Comparison of ENCODE assay signal across 27 cellular contexts in the genomic region with DNA sequence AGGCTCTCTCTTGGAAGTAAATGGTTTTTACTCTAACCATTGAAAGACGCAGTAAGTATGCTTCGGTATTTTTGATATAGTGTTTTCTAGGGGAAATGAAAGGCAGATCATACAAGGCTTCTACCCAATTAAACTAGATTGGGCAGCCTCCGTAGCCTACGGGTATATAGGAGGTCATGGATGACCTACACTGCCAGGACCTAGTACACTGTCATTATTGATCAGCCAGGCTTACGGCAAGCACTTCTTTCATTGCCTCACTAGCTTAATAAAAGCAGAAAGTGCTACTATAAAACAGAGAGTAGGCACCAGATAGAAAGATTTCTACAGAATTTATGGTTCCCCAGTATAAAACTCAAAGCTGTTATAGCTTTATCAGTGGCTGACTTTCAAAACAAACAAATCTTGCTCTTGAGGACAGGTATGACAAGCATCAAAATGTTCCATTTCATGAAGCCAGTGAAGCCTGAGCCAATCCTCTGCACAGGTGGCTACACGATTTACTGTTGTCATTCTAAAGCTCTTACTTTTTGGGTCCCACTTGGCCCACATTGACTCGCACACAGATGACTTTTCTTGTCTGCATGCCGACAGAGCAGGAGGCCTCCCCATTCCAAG.
"Had no signal": no experiment of that assay in that cellular context is flagged by ENCODE, and none has a peak within 500 bp of the region (broad histone marks: within the 10 kb centered on the region; RNA-seq: fewer than 3 reads in every experiment).

No MANE protein-coding gene starts in this region.

- H3K36me3 Mint-ChIP-seq: activated naive CD4-positive, alpha-beta T cell treated with anti-CD3 and anti-CD28 coated beads, Interleukin-2, amount 50 U/mL, for 24 hours; immature natural killer cell; type B pancreatic cell had no signal

- H3K27me3 ChIP-seq: breast epithelium, esophagus muscularis mucosa, foreskin keratinocyte, heart left ventricle, neutrophil, vagina had no signal

- DNase-seq: activated B cell treated with CpG ODN at 0.5 μM for 24 hours; activated CD4-positive, alpha-beta T cell treated with anti-CD3 and anti-CD28 coated beads, Interleukin-2, amount 50 U/mL, for 1 hour; activated CD8-positive, alpha-beta T cell treated with anti-CD3 and anti-CD28 coated beads for 36 hours; activated naive CD8-positive, alpha-beta T cell treated with anti-CD3 and anti-CD28 coated beads, Interleukin-2, amount 50 U/mL, for 24 hours; activated T-cell treated with anti-CD3 and anti-CD28 coated beads, Interleukin-2, amount 50 U/mL, for 48 hours; amygdala; foreskin keratinocyte; heart left ventricle; hypothalamus; immature natural killer cell; kidney; stimulated activated CD4-positive, alpha-beta T cell treated with anti-CD3 and anti-CD28 coated beads, Interleukin-12 subunit alpha, Interleukin-12 subunit beta, amount 100 ng/mL, for 4 hours; stimulated activated CD4-positive, alpha-beta T cell treated with anti-CD3 and anti-CD28 coated beads, Interleukin-4, amount 100 ng/mL, for 1 hour had no signal

- H3K27ac ChIP-seq: breast epithelium, esophagus muscularis mucosa, foreskin keratinocyte, heart left ventricle, neutrophil, skin epidermis, thoracic aorta, vagina had no signal

- H3K4me1 ChIP-seq: breast epithelium, esophagus muscularis mucosa, heart left ventricle, vagina had no signal

- H3K36me3 ChIP-seq: breast epithelium, esophagus muscularis mucosa, heart left ventricle, neutrophil, thoracic aorta, vagina had no signal

- H3K4me1 Mint-ChIP-seq: activated B cell treated with CpG ODN at 0.5 μM for 24 hours; activated naive CD4-positive, alpha-beta T cell treated with anti-CD3 and anti-CD28 coated beads, Interleukin-2, amount 50 U/mL, for 24 hours; activated naive CD8-positive, alpha-beta T cell treated with anti-CD3 and anti-CD28 coated beads, Interleukin-2, amount 50 U/mL, for 24 hours; central memory CD8-positive, alpha-beta T cell; immature natural killer cell had no signal

- H3K9me3 ChIP-seq: breast epithelium, esophagus muscularis mucosa, heart left ventricle, neutrophil, thoracic aorta, vagina had no signal

- H3K4me3 ChIP-seq: breast epithelium, esophagus muscularis mucosa, heart left ventricle, skin epidermis, thoracic aorta, vagina had no signal

- H3K27me3 Mint-ChIP-seq: activated B cell treated with CpG ODN at 0.5 μM for 24 hours; activated CD8-positive, alpha-beta T cell treated with anti-CD3 and anti-CD28 coated beads for 36 hours; activated naive CD4-positive, alpha-beta T cell treated with anti-CD3 and anti-CD28 coated beads, Interleukin-2, amount 50 U/mL, for 24 hours; activated naive CD8-positive, alpha-beta T cell treated with anti-CD3 and anti-CD28 coated beads, Interleukin-2, amount 50 U/mL, for 24 hours; central memory CD8-positive, alpha-beta T cell; dendritic cell treated with granulocyte-macrophage colony-stimulating factor and Interleukin-4, amounts not matched to agents 40 ng/mL and 50 ng/mL, for 4 days; stimulated activated naive CD8-positive, alpha-beta T cell treated with anti-CD3 and anti-CD28 coated beads, Interleukin-15, Interleukin-2, amounts not matched to agents 100 ng/mL and 50 ng/mL, for 24 hours; type B pancreatic cell had no signal

- H3K4me3 Mint-ChIP-seq: activated B cell treated with CpG ODN at 0.5 μM for 24 hours; activated CD8-positive, alpha-beta T cell treated with anti-CD3 and anti-CD28 coated beads for 36 hours; activated naive CD4-positive, alpha-beta T cell treated with anti-CD3 and anti-CD28 coated beads, Interleukin-2, amount 50 U/mL, for 24 hours; activated naive CD8-positive, alpha-beta T cell treated with anti-CD3 and anti-CD28 coated beads, Interleukin-2, amount 50 U/mL, for 24 hours; central memory CD8-positive, alpha-beta T cell; dendritic cell treated with granulocyte-macrophage colony-stimulating factor and Interleukin-4, amounts not matched to agents 40 ng/mL and 50 ng/mL, for 4 days; immature natural killer cell; nephron; stimulated activated naive CD8-positive, alpha-beta T cell treated with anti-CD3 and anti-CD28 coated beads, Interleukin-15, Interleukin-2, amounts not matched to agents 100 ng/mL and 50 ng/mL, for 24 hours; type B pancreatic cell had no signal

- H3K9me3 Mint-ChIP-seq: activated B cell treated with CpG ODN at 0.5 μM for 24 hours; activated CD8-positive, alpha-beta T cell treated with anti-CD3 and anti-CD28 coated beads for 36 hours; activated naive CD4-positive, alpha-beta T cell treated with anti-CD3 and anti-CD28 coated beads, Interleukin-2, amount 50 U/mL, for 24 hours; activated naive CD8-positive, alpha-beta T cell treated with anti-CD3 and anti-CD28 coated beads, Interleukin-2, amount 50 U/mL, for 24 hours; activated T-helper 2 cell treated with anti-CD3 and anti-CD28 coated beads, Interferon-gamma antibody, Interleukin-2, Interleukin-4, amounts not matched to agents 10 μg/mL and 5 μg/mL and 100 μg/mL, durations not matched to agents 14 hours and 24 hours and 36 hours; dendritic cell treated with granulocyte-macrophage colony-stimulating factor and Interleukin-4, amounts not matched to agents 40 ng/mL and 50 ng/mL, for 4 days; nephron; stimulated activated naive CD8-positive, alpha-beta T cell treated with anti-CD3 and anti-CD28 coated beads, Interleukin-15, Interleukin-2, amounts not matched to agents 100 ng/mL and 50 ng/mL, for 24 hours; type B pancreatic cell had no signal

- ATAC-seq: activated CD8-positive, alpha-beta T cell treated with anti-CD3 and anti-CD28 coated beads for 36 hours; activated naive CD8-positive, alpha-beta T cell treated with anti-CD3 and anti-CD28 coated beads, Interleukin-2, amount 50 U/mL, for 24 hours; foreskin keratinocyte; heart left ventricle; sciatic nerve had no signal

- H3K27ac Mint-ChIP-seq: activated B cell treated with CpG ODN at 0.5 μM for 24 hours; activated CD8-positive, alpha-beta T cell treated with anti-CD3 and anti-CD28 coated beads for 36 hours; activated naive CD4-positive, alpha-beta T cell treated with anti-CD3 and anti-CD28 coated beads, Interleukin-2, amount 50 U/mL, for 24 hours; activated naive CD8-positive, alpha-beta T cell treated with anti-CD3 and anti-CD28 coated beads, Interleukin-2, amount 50 U/mL, for 24 hours; activated T-helper 2 cell treated with anti-CD3 and anti-CD28 coated beads, Interferon-gamma antibody, Interleukin-2, Interleukin-4, amounts not matched to agents 10 μg/mL and 5 μg/mL and 100 μg/mL, durations not matched to agents 14 hours and 24 hours and 36 hours; dendritic cell treated with granulocyte-macrophage colony-stimulating factor and Interleukin-4, amounts not matched to agents 40 ng/mL and 50 ng/mL, for 4 days; immature natural killer cell; stimulated activated naive CD8-positive, alpha-beta T cell treated with anti-CD3 and anti-CD28 coated beads, Interleukin-15, Interleukin-2, amounts not matched to agents 100 ng/mL and 50 ng/mL, for 24 hours; type B pancreatic cell had no signal
